ENCODE assay signal across 16 cellular contexts in the genomic region with DNA sequence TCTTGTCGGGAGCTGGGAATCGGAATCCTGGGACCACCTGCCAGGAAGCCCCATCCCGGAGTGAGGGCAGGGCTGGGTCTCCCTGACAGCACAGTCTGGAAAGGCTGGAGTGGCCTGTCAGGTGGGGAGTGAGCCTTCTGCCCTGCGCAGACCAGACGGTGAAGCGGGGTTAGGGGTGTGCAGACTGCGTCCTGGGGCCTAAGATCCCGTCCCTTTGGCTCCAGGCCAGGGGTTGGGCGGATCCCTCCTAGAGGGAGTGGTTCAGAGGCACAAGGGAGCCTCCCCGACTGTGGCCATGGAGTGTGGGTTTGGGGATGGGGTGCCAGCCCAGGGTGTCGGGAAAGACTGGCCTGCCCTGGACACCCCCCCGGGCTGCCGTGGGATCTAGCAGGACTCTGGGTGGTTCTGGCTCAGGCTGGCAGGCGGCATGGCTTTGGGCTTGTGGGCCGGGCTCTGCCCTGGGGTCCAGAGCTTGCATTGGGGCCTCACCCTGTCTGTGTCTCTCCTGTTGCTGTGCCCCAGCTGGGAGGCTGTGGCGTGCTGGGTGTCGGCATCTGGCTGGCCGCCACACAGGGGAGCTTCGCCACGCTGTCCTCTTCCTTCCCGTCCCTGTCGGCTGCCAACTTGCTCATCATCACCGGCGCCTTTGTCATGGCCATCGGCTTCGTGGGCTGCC. TPM values are rescaled to one million over a fixed set of nuclear protein-coding genes. Genes with fewer than 3 reads are reported as not detected.
A peak's percentile ranks its signal among the peaks of the same experiment; 100 is the strongest.
DNase-seq lines count a peak whose midpoint lies in the region; ATAC-seq and TF ChIP-seq lines count a peak whose summit lies in the region.
"Had no signal": no experiment of that assay in that cellular context is flagged by ENCODE, and none has a peak within 500 bp of the region (broad histone marks: within the 10 kb centered on the region; RNA-seq: fewer than 3 reads in every experiment).

No MANE protein-coding gene starts in this region.

- no peak overlapping the region for H3K4me3 ChIP-seq in HEK293 (ENCODE audit: low read depth, low read length)
- no peak overlapping the region for H3K4me3 ChIP-seq in right cardiac atrium (ENCODE audit: low read length)
- H3K4me3 ChIP-seq in retinal pigment epithelial cell (ENCODE audit: low read length), result peak overlapping the region; percentile 15
- no peak overlapping the region for H3K4me3 ChIP-seq in smooth muscle cell
- H3K4me3 ChIP-seq: esophagus squamous epithelium, PC-9, tibial nerve had no signal

- H2AFZ ChIP-seq in smooth muscle cell (ENCODE audit: low read depth), result no peak overlapping the region
- H2AFZ ChIP-seq: PC-9 had no signal

- H3K79me2 ChIP-seq in smooth muscle cell (ENCODE audit: low read depth), result no peaks in the 10 kb centered on the region

- TF ChIP-seq CTCF in HEK293 (tag by site-specific recombination; IDR thresholded peaks at IDR 0.05) (no peak), retinal pigment epithelial cell (conservative IDR thresholded peaks at IDR 0.05; ENCODE audit: low read depth, low read length) (no peak), smooth muscle cell (IDR thresholded peaks at IDR 0.05; ENCODE audit: borderline replicate concordance, insufficient read depth, poor library complexity, severe bottlenecking) (no peak)

- no peak overlapping the region for H3K4me2 ChIP-seq in smooth muscle cell
- H3K4me2 ChIP-seq: PC-9 had no signal

- H4K20me1 ChIP-seq in smooth muscle cell (ENCODE audit: low read depth), result peaks cover 61% of the 10 kb centered on the region

- H3K9ac ChIP-seq in smooth muscle cell (ENCODE audit: low read depth), result no peak overlapping the region

- H3K36me3 ChIP-seq in HEK293 (ENCODE audit: control insufficient read depth in 2 of 2, insufficient read depth in 1 of 2, low read length in 2 of 2) (peaks cover 0 to 9% of the 10 kb centered on the region in 2 experiments; a peak in 1 of 3 replicates), smooth muscle cell (ENCODE audit: low read depth) (no peaks in the 10 kb centered on the region)

- H3F3A ChIP-seq in smooth muscle cell (ENCODE audit: low read depth), result no peaks in the 10 kb centered on the region

- DNase-seq in NCI-H69 (lab: John Stamatoyannopoulos, UW), result peak; percentile 53
- DNase-seq in right cardiac atrium, result peak; percentile 71 to 88 (median 87)
- no peak for DNase-seq in retinal pigment epithelial cell (ENCODE audit: low read depth)
- DNase-seq in smooth muscle cell (lab: John Stamatoyannopoulos, UW; ENCODE audit: unreplicated experiment), result no peak
- no peak for DNase-seq in cortex of kidney (lab: John Stamatoyannopoulos, UW)
- no peak for DNase-seq in activated CD4-positive, alpha-beta T cell treated with anti-CD3 and anti-CD28 coated beads, Interleukin-2, amount 50 U/mL, for 1 hour
- DNase-seq: activated CD8-positive, alpha-beta T cell treated with anti-CD3 and anti-CD28 coated beads, Interleukin-2, amount 10 ng/mL, durations not matched to agents 7 days and 5 days; activated naive CD4-positive, alpha-beta T cell treated with Interleukin-2 at 50 U/mL for 16 hours; COR-L47; esophagus squamous epithelium; NCI-H187 treated with DMSO at 0.1 percent for 48 hours; PC-9; T1000 had no signal

- POLR2A ChIA-PET in HEK293 (lab: Yijun Ruan, JAX), result no interaction called here

- CTCF ChIA-PET in HEK293 (lab: Yijun Ruan, JAX), result interaction anchor here (0.6 to 1.6 kb wide), 3 partner anchors 14 to 189 kb away, joined by 3 to 5 read pairs (median 3); no protein-coding TSS in a partner anchor

- 48% methylated on average over 26 of the region's 26 CpGs for WGBS in right cardiac atrium
- 76% methylated on average over 25 of the region's 26 CpGs for WGBS in smooth muscle cell (ENCODE audit: low lambda C conversion rate)

- ATAC-seq in right cardiac atrium (peak; percentile 2 to 19), HG03457 (IDR thresholded peaks at IDR 0.05; ENCODE audit: unreplicated experiment) (no peak)
- ATAC-seq: activated CD8-positive, alpha-beta T cell treated with anti-CD3 and anti-CD28 coated beads, Interleukin-2, amount 10 ng/mL, durations not matched to agents 7 days and 5 days had no signal

- H3K27ac ChIP-seq in HEK293 (ENCODE audit: extremely low read depth, low read depth, low read length) (no peak overlapping the region), right cardiac atrium (ENCODE audit: low read length) (no peak overlapping the region), smooth muscle cell (ENCODE audit: low read depth) (no peak overlapping the region)
- H3K27ac ChIP-seq: esophagus squamous epithelium, PC-9 had no signal

- intact Hi-C loops in right cardiac atrium (cut with DNase I), result no loop called here

- H3K9me3 ChIP-seq in HEK293 (ENCODE audit: control insufficient read depth, insufficient read depth, low read depth, low read length) (no peaks in the 10 kb centered on the region), right cardiac atrium (ENCODE audit: control insufficient read depth, low read length) (no peaks in the 10 kb centered on the region), smooth muscle cell (replicated peaks; ENCODE audit: low read depth) (no peaks in the 10 kb centered on the region)
- H3K9me3 ChIP-seq: esophagus squamous epithelium, tibial nerve had no signal

- H3K4me1 ChIP-seq in HEK293 (ENCODE audit: control insufficient read depth, insufficient read depth, low read length) (no peaks in the 10 kb centered on the region), right cardiac atrium (ENCODE audit: control insufficient read depth, insufficient read depth, low read length) (peaks cover 2% of the 10 kb centered on the region), smooth muscle cell (ENCODE audit: low read depth) (peaks cover 16% of the 10 kb centered on the region)

- no peaks in the 10 kb centered on the region for H3K27me3 ChIP-seq in right cardiac atrium (ENCODE audit: control insufficient read depth, insufficient read depth)
- H3K27me3 ChIP-seq in smooth muscle cell (ENCODE audit: low read depth), result no peaks in the 10 kb centered on the region
- H3K27me3 ChIP-seq: esophagus squamous epithelium, tibial nerve had no signal

TF ChIP-seq in HEK293, 187 proteins besides CTCF, POLR2A, EP300 and RAD21 (continues in another document):
- TF ChIP-seq BCL11B (tag by site-specific recombination; IDR thresholded peaks at IDR 0.05; ENCODE audit: low read depth) (peak; percentile 50; the same call in 1 of the 2 replicates), ZNF791 (tag by site-specific recombination; IDR thresholded peaks at IDR 0.05) (no peak), TCF7L2 (IDR thresholded peaks at IDR 0.05; ENCODE audit: borderline replicate concordance, low read depth, low read length) (no peak), BCL11A (tag by site-specific recombination; IDR thresholded peaks at IDR 0.05; ENCODE audit: low read depth) (peak; percentile 51; the same call in 1 of the 2 replicates), WT1 (tag by site-specific recombination; IDR thresholded peaks at IDR 0.05) (peak; percentile 69), KLF9 (tag by site-specific recombination; IDR thresholded peaks at IDR 0.05; ENCODE audit: low read depth) (peak; percentile 36; the same call in 1 of the 2 replicates), ZNF600 (tag by site-specific recombination; IDR thresholded peaks at IDR 0.05) (peak; percentile 79; the same call in 1 of the 2 replicates), ZBTB48 (tag by site-specific recombination; IDR thresholded peaks at IDR 0.05) (peak; percentile 71), GLIS2 (tag by site-specific recombination; IDR thresholded peaks at IDR 0.05) (peak; percentile 29), SP7 (tag by site-specific recombination; IDR thresholded peaks at IDR 0.05) (0 out of 2 replicates have a peak, but pooled peaks have one; percentile 25)
- TF ChIP-seq, protein P1, sequence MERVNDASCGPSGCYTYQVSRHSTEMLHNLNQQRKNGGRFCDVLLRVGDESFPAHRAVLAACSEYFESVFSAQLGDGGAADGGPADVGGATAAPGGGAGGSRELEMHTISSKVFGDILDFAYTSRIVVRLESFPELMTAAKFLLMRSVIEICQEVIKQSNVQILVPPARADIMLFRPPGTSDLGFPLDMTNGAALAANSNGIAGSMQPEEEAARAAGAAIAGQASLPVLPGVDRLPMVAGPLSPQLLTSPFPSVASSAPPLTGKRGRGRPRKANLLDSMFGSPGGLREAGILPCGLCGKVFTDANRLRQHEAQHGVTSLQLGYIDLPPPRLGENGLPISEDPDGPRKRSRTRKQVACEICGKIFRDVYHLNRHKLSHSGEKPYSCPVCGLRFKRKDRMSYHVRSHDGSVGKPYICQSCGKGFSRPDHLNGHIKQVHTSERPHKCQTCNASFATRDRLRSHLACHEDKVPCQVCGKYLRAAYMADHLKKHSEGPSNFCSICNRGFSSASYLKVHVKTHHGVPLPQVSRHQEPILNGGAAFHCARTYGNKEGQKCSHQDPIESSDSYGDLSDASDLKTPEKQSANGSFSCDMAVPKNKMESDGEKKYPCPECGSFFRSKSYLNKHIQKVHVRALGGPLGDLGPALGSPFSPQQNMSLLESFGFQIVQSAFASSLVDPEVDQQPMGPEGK (tag by site-specific recombination; IDR thresholded peaks at IDR 0.05), result peak; percentile 15; the same call in 1 of the 2 replicates
- TF ChIP-seq, protein P2, sequence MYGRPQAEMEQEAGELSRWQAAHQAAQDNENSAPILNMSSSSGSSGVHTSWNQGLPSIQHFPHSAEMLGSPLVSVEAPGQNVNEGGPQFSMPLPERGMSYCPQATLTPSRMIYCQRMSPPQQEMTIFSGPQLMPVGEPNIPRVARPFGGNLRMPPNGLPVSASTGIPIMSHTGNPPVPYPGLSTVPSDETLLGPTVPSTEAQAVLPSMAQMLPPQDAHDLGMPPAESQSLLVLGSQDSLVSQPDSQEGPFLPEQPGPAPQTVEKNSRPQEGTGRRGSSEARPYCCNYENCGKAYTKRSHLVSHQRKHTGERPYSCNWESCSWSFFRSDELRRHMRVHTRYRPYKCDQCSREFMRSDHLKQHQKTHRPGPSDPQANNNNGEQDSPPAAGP (tag by site-specific recombination; IDR thresholded peaks at IDR 0.05), result 0 out of 2 replicates have a peak, but pooled peaks have one; percentile 21

RNA-seq across cellular contexts. Expression of a gene that starts 19.5 kb away (rescaled TPM):
- total RNA-seq in right cardiac atrium (10 to 100 TPM; 36.6 to 45.1 (median 40.4) TPM), smooth muscle cell (50.2 and 68.2 TPM in 2 replicates)
- polyA plus RNA-seq in right cardiac atrium (41.3 TPM), smooth muscle cell (153 and 179 TPM in 2 replicates)

RNA-seq across cellular contexts. Expression of a gene that starts 19.8 kb away (rescaled TPM):
- 100 to 1,000 TPM; 147 to 223 (median 191) TPM for total RNA-seq in right cardiac atrium
- polyA plus RNA-seq in right cardiac atrium, result 278 TPM
- 38.0 and 51.4 TPM in 2 replicates for total RNA-seq in smooth muscle cell
- polyA plus RNA-seq in smooth muscle cell, result 380 and 446 TPM in 2 replicates

RNA-seq across cellular contexts. Expression of a gene that starts 29.4 kb away (rescaled TPM):
- total RNA-seq in right cardiac atrium, result 100 to 1,000 TPM; 406 to 517 (median 443) TPM
- polyA plus RNA-seq in right cardiac atrium, result 671 TPM
- 214 and 256 TPM in 2 replicates for total RNA-seq in smooth muscle cell
- 391 and 469 TPM in 2 replicates for polyA plus RNA-seq in smooth muscle cell

RNA-seq across cellular contexts. Expression of a gene that starts 34.4 kb away (rescaled TPM):
- total RNA-seq in right cardiac atrium (10 to 100 TPM; 18.9 to 26.4 (median 21.0) TPM), smooth muscle cell (0.36 and 2.5 TPM in 2 replicates)
- polyA plus RNA-seq in right cardiac atrium (42.6 TPM), smooth muscle cell (0.10 and 10.5 TPM in 2 replicates)

RNA-seq across cellular contexts. Expression of a gene that starts 43.5 kb away (rescaled TPM):
- total RNA-seq in right cardiac atrium, result 100 to 1,000 TPM; 145 to 193 (median 177) TPM
- 147 TPM for polyA plus RNA-seq in right cardiac atrium
- 12.4 and 14.8 TPM in 2 replicates for total RNA-seq in smooth muscle cell
- polyA plus RNA-seq in smooth muscle cell, result 26.4 and 33.8 TPM in 2 replicates

Comparison
In these comparisons a context has a peak if more than half of its experiments do, and no peak if none do; other contexts are left out.
1. DNase-seq: peak in NCI-H69 (single experiment) and right cardiac atrium (3 of 3); none in retinal pigment epithelial cell (single experiment), smooth muscle cell (single experiment), cortex of kidney (single experiment) and activated CD4-positive, alpha-beta T cell treated with anti-CD3 and anti-CD28 coated beads, Interleukin-2, amount 50 U/mL, for 1 hour (single experiment).